22 cellular contexts compared by ENCODE assay signal in the genomic region with DNA sequence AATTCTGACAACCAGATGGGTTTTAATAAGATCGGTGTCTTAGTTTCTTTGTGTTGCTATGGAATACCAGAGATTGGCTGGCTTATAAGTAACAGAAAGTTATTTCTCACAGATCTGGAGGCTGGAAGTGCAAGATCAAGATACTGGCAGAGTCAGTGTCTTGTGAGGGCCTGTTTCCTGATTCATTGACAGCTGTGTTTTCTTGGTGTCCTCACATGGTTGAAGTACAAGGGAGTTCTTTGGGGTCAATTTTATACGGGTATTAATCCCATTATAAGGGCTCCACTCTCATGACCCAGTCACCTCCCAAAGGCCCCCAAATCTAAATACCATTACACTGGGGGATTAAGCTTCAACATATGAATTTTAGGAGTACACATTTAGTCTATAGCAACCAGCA.
"Had no signal": no experiment of that assay in that cellular context is flagged by ENCODE, and none has a peak within 500 bp of the region (broad histone marks: within the 10 kb centered on the region; RNA-seq: fewer than 3 reads in every experiment).

No MANE protein-coding gene starts in this region.

- H3K36me3 ChIP-seq: colonic mucosa, esophagus muscularis mucosa, esophagus squamous epithelium, gastrocnemius medialis, gastroesophageal sphincter, heart left ventricle, heart right ventricle had no signal

- H3K9me3 ChIP-seq: colonic mucosa, esophagus muscularis mucosa, esophagus squamous epithelium, gastrocnemius medialis, gastroesophageal sphincter, heart left ventricle, heart right ventricle had no signal

- H3K27ac ChIP-seq: colonic mucosa, coronary artery, dorsolateral prefrontal cortex, epithelial cell of prostate, esophagus muscularis mucosa, esophagus squamous epithelium, foreskin keratinocyte, gastrocnemius medialis, gastroesophageal sphincter, heart left ventricle, heart right ventricle had no signal

- H3K27me3 ChIP-seq: colonic mucosa, dorsolateral prefrontal cortex, esophagus muscularis mucosa, esophagus squamous epithelium, foreskin keratinocyte, gastrocnemius medialis, gastroesophageal sphincter, heart left ventricle had no signal

- H3K4me3 ChIP-seq: colonic mucosa, coronary artery, dorsolateral prefrontal cortex, esophagus muscularis mucosa, esophagus squamous epithelium, gastrocnemius medialis, gastroesophageal sphincter, heart left ventricle, heart right ventricle had no signal

- H3K4me1 ChIP-seq: colonic mucosa, esophagus muscularis mucosa, esophagus squamous epithelium, foreskin keratinocyte, gastrocnemius medialis, gastroesophageal sphincter, heart left ventricle, heart right ventricle had no signal

- DNase-seq: colonic mucosa; cortex of kidney; dermis blood vessel endothelial cell; dorsolateral prefrontal cortex; effector CD4-positive, alpha-beta T cell; effector CD8-positive, alpha-beta T cell; effector memory CD4-positive, alpha-beta T cell; effector memory CD8-positive, alpha-beta T cell; endodermal cell; erythroblast; esophagus squamous epithelium; foreskin fibroblast; foreskin keratinocyte; gastrocnemius medialis; glutamatergic neuron; head of caudate nucleus; heart left ventricle; heart right ventricle had no signal
